In genomic region chr2:64404002-64404731, GRCh38 we compare ENCODE assay signal across 8 cellular contexts. TPM values are rescaled to one million over a fixed set of nuclear protein-coding genes. Genes with fewer than 3 reads are reported as not detected.
DNase-seq lines count a peak whose midpoint lies in the region; ATAC-seq and TF ChIP-seq lines count a peak whose summit lies in the region.

No MANE protein-coding gene starts in this region.

- H3K9me3 Mint-ChIP-seq in progenitor cell of endocrine pancreas (ENCODE audit: low read depth) = no peaks in the 10 kb centered on the region

- WGBS in adipose tissue, 3 donors = 7 to 30% (median 9%) methylated on average over 9 of the region's 9 CpGs

- H3K4me1 Mint-ChIP-seq in progenitor cell of endocrine pancreas (ENCODE audit: low read depth) = peaks cover 73% of the 10 kb centered on the region

- no peak overlapping the region; the same call in 1 of the 2 replicates for H3K4me3 ChIP-seq in H7 (ENCODE audit: insufficient read depth, low read depth, low read length)

- intact Hi-C loops in left ventricle myocardium superior (cut with micrococcal nuclease) = no loop called here

- no peaks in the 10 kb centered on the region for H3K27me3 ChIP-seq in H7 (ENCODE audit: control insufficient read depth, insufficient read depth, low read length)

- TF ChIP-seq CTCF in progenitor cell of endocrine pancreas (IDR thresholded peaks at IDR 0.05; ENCODE audit: unreplicated experiment) = no peak

- H3K27me3 Mint-ChIP-seq in progenitor cell of endocrine pancreas = no peaks in the 10 kb centered on the region

- peak overlapping the region; percentile 24 for H3K4me3 Mint-ChIP-seq in progenitor cell of endocrine pancreas (ENCODE audit: low read depth)

- ATAC-seq in left ventricle myocardium superior (peak; percentile 92), GM18861 (IDR thresholded peaks at IDR 0.05; ENCODE audit: unreplicated experiment) (no peak), GM21526 (IDR thresholded peaks at IDR 0.05; ENCODE audit: low FRiP score, unreplicated experiment) (no peak)

- H3K36me3 Mint-ChIP-seq in progenitor cell of endocrine pancreas (ENCODE audit: insufficient read depth) = no peaks in the 10 kb centered on the region

- no peaks in the 10 kb centered on the region for H3K36me3 ChIP-seq in H7 (replicated peaks; ENCODE audit: control insufficient read depth, insufficient read depth, low read length)

- H3K27ac ChIP-seq in adipose tissue (ENCODE audit: low read depth, low read length) = peak overlapping the region; percentile 21

- peak overlapping the region; percentile 95 for H3K27ac Mint-ChIP-seq in progenitor cell of endocrine pancreas

- peak; percentile 80 for DNase-seq in H7
- peak; percentile 90 for DNase-seq in left ventricle myocardium superior
- peak; percentile 22 for DNase-seq in progenitor cell of endocrine pancreas (ENCODE audit: low spot score, unreplicated experiment)
- no peak for DNase-seq in T-helper 9 cell
- no peak for DNase-seq in amniotic stem cell (lab: John Stamatoyannopoulos, UW)

RNA-seq across cellular contexts. Expression of gene LGALSL, which starts 49.8 kb away (rescaled TPM):
- total RNA-seq in H7 (2014; rRNA removed; shearing (Covaris generic)) = 12.0 and 12.1 TPM in 2 replicates
- polyA plus RNA-seq in adipose tissue = 10 to 100 TPM in 1 of 3 donors, 1 to 10 TPM in 2; 2.3 to 10.1 (median 6.4) TPM
- 5.8 TPM for total RNA-seq in left ventricle myocardium superior
- total RNA-seq in progenitor cell of endocrine pancreas = 22.6 and 23.9 TPM in 2 replicates

Comparison
In these comparisons a context has a peak if more than half of its experiments do, and no peak if none do; other contexts are left out.
1. DNase-seq: peak in H7 (single experiment), left ventricle myocardium superior (single experiment) and progenitor cell of endocrine pancreas (single experiment); none in T-helper 9 cell (single experiment) and amniotic stem cell (single experiment).